ENCODE assay signal across 29 cellular contexts in genomic region chr6:48212501-48212900, GRCh38.
"Had no signal": no experiment of that assay in that cellular context is flagged by ENCODE, and none has a peak within 500 bp of the region (broad histone marks: within the 10 kb centered on the region; RNA-seq: fewer than 3 reads in every experiment).

No MANE protein-coding gene starts in this region.

- H3K36me3 ChIP-seq: esophagus squamous epithelium, heart right ventricle, lower lobe of right lung, ovary, right atrium auricular region, spleen, tibial artery, upper lobe of left lung had no signal

- H3K4me1 ChIP-seq: heart right ventricle, lower lobe of right lung, right atrium auricular region, spleen, testis, tibial artery, upper lobe of left lung had no signal

- H3K4me3 ChIP-seq: coronary artery, heart right ventricle, lower lobe of right lung, ovary, right atrium auricular region, skin epidermis, spleen, testis, tibial artery, upper lobe of left lung had no signal

- H3K27ac ChIP-seq: coronary artery, heart right ventricle, lower lobe of right lung, ovary, right atrium auricular region, skin epidermis, spleen, testis, tibial artery, upper lobe of left lung had no signal

- H3K27me3 ChIP-seq: esophagus squamous epithelium, heart right ventricle, ovary, right atrium auricular region, spleen, testis, tibial artery, upper lobe of left lung had no signal

- FAIRE-seq: endothelial cell of umbilical vein, urothelium cell line had no signal

- H3K9me3 ChIP-seq: esophagus squamous epithelium, lower lobe of right lung, ovary, right atrium auricular region, testis, tibial artery, upper lobe of left lung had no signal

- DNase-seq: dermis blood vessel endothelial cell; effector memory CD4-positive, alpha-beta T cell; erythroblast; esophagus squamous epithelium; foreskin melanocyte; glutamatergic neuron; heart right ventricle; hypothalamus; immature natural killer cell; islet precursor cell; left ventricle myocardium superior; lower lobe of right lung; natural killer cell; occipital lobe; ovary; posterior cingulate gyrus; spleen; stimulated activated CD4-positive, alpha-beta T cell treated with anti-CD3 and anti-CD28 coated beads, Interleukin-4, amount 100 ng/mL, for 4 hours; stimulated activated naive CD8-positive, alpha-beta T cell treated with anti-CD3 and anti-CD28 coated beads, Interleukin-15, Interleukin-2, amounts not matched to agents 100 U/mL and 50 U/mL, for 24 hours; substantia nigra; testis; tibial artery; upper lobe of left lung had no signal

- ATAC-seq: heart right ventricle; left ventricle myocardium superior; lower lobe of right lung; natural killer cell; stimulated activated memory B cell treated with anti-CD40 and anti-IgM and Interleukin-4, amounts not matched to agents 10 μg/mL and 1 μg/mL and 100 μg/mL, for 72 hours; stimulated activated naive CD8-positive, alpha-beta T cell treated with anti-CD3 and anti-CD28 coated beads, Interleukin-15, Interleukin-2, amounts not matched to agents 100 U/mL and 50 U/mL, for 24 hours had no signal
